In genomic region chr12:124946440-124946793, GRCh38 we compare ENCODE assay signal across 16 cellular contexts.
"Had no signal": no experiment of that assay in that cellular context is flagged by ENCODE, and none has a peak within 500 bp of the region (broad histone marks: within the 10 kb centered on the region; RNA-seq: fewer than 3 reads in every experiment).

No MANE protein-coding gene starts in this region.

- DNase-seq: dermis blood vessel endothelial cell; foreskin melanocyte; head of caudate nucleus; kidney glomerular epithelial cell; mammary epithelial cell; naive thymus-derived CD8-positive, alpha-beta T cell; nucleus accumbens; small intestine; stimulated activated CD4-positive, alpha-beta T cell treated with anti-CD3 and anti-CD28 coated beads, Interleukin-12 subunit alpha, Interleukin-12 subunit beta, amount 100 ng/mL, for 4 hours; stimulated activated naive CD8-positive, alpha-beta T cell treated with anti-CD3 and anti-CD28 coated beads, Interleukin-15, Interleukin-2, amounts not matched to agents 100 U/mL and 50 U/mL, for 24 hours; thyroid gland; uterus had no signal

- H3K9me3 Mint-ChIP-seq: naive thymus-derived CD8-positive, alpha-beta T cell; type B pancreatic cell had no signal

- H3K27ac Mint-ChIP-seq: progenitor cell of endocrine pancreas, type B pancreatic cell had no signal

- H3K27me3 Mint-ChIP-seq: naive thymus-derived CD8-positive, alpha-beta T cell; progenitor cell of endocrine pancreas; type B pancreatic cell had no signal

- H3K4me3 Mint-ChIP-seq: naive thymus-derived CD8-positive, alpha-beta T cell; type B pancreatic cell had no signal

- ATAC-seq: naive thymus-derived CD8-positive, alpha-beta T cell; pancreas; right cardiac atrium; stimulated activated naive CD8-positive, alpha-beta T cell treated with anti-CD3 and anti-CD28 coated beads, Interleukin-15, Interleukin-2, amounts not matched to agents 100 U/mL and 50 U/mL, for 24 hours had no signal
